Comparison of ENCODE assay signal across 36 cellular contexts in genomic region chr4:129581305-129581704, GRCh38.
"Had no signal": no experiment of that assay in that cellular context is flagged by ENCODE, and none has a peak within 500 bp of the region (broad histone marks: within the 10 kb centered on the region; RNA-seq: fewer than 3 reads in every experiment).

No MANE protein-coding gene starts in this region.

- H3K4me1 Mint-ChIP-seq: activated B cell treated with CpG ODN at 0.5 μM for 24 hours; activated CD4-positive, alpha-beta T cell treated with anti-CD3 and anti-CD28 coated beads, Interleukin-2, amount 10 ng/mL, durations not matched to agents 24 days and 14 days; activated naive CD8-positive, alpha-beta T cell treated with anti-CD3 and anti-CD28 coated beads for 36 hours; activated T-helper 17 cell treated with anti-CD3 and anti-CD28 coated beads, Interleukin-2, amount 50 U/mL, for 72 hours; brain; central memory CD8-positive, alpha-beta T cell had no signal

- H3K4me1 ChIP-seq: ascending aorta had no signal

- DNase-seq: activated B cell treated with CpG ODN at 0.5 μM for 24 hours; activated CD4-positive, alpha-beta memory T cell treated with anti-CD3 and anti-CD28 coated beads for 36 hours; activated CD4-positive, alpha-beta T cell treated with anti-CD3 and anti-CD28 coated beads for 4 hours; activated CD4-positive, alpha-beta T cell treated with anti-CD3 and anti-CD28 coated beads, Interleukin-2, amount 10 ng/mL, durations not matched to agents 24 days and 14 days; activated CD4-positive, alpha-beta T cell treated with anti-CD3 and anti-CD28 coated beads, Interleukin-2, amount 50 U/mL, for 1 hour; activated CD4-positive, alpha-beta T cell treated with anti-CD3 and anti-CD28 coated beads, Interleukin-2, amount 50 U/mL, for 4 hours; activated CD4-positive, CD25-positive, alpha-beta regulatory T cell treated with anti-CD3 and anti-CD28 coated beads, Interleukin-2, amount 50 U/mL, for 72 hours; activated CD8-positive, alpha-beta memory T cell treated with anti-CD3 and anti-CD28 coated beads, Interleukin-2, amount 50 U/mL, for 4 hours; activated CD8-positive, alpha-beta T cell treated with anti-CD3 and anti-CD28 coated beads for 36 hours; activated effector memory CD4-positive, alpha-beta T cell treated with anti-CD3 and anti-CD28 coated beads, Interleukin-2, amount 50 U/mL, for 16 hours; activated gamma-delta T cell treated with Interleukin-2 at 50 U/mL for 16 hours; activated naive CD4-positive, alpha-beta T cell; activated naive CD4-positive, alpha-beta T cell treated with anti-CD3 and anti-CD28 coated beads for 36 hours; activated naive CD4-positive, alpha-beta T cell treated with anti-CD3 and anti-CD28 coated beads, Interleukin-2, amount 50 U/mL, for 16 hours; activated naive CD8-positive, alpha-beta T cell treated with anti-CD3 and anti-CD28 coated beads for 36 hours; activated T-cell treated with anti-CD3 and anti-CD28 coated beads for 4 hours; activated T-cell treated with anti-CD3 and anti-CD28 coated beads, Interleukin-2, amount 50 U/mL, for 1 hour; activated T-cell treated with anti-CD3 and anti-CD28 coated beads, Interleukin-2, amount 50 U/mL, for 4 hours; activated T-cell treated with anti-CD3 and anti-CD28 coated beads, Interleukin-2, amount 50 U/mL, for 72 hours; amygdala; anterior cingulate cortex; caudate nucleus; cerebellar nuclear complex; T-helper 1 cell; T-helper 2 cell; T-helper 9 cell had no signal

- H3K36me3 Mint-ChIP-seq: activated CD4-positive, alpha-beta memory T cell treated with anti-CD3 and anti-CD28 coated beads for 36 hours; activated naive CD4-positive, alpha-beta T cell treated with anti-CD3 and anti-CD28 coated beads, Interleukin-2, amount 50 U/mL, for 72 hours; activated naive CD8-positive, alpha-beta T cell treated with anti-CD3 and anti-CD28 coated beads for 36 hours; brain had no signal

- H3K4me3 ChIP-seq: ascending aorta, cardiac muscle cell had no signal

- H3K27me3 Mint-ChIP-seq: activated B cell treated with CpG ODN at 0.5 μM for 24 hours; activated CD4-positive, alpha-beta memory T cell treated with anti-CD3 and anti-CD28 coated beads for 36 hours; activated CD4-positive, alpha-beta T cell treated with anti-CD3 and anti-CD28 coated beads, Interleukin-2, amount 10 ng/mL, durations not matched to agents 24 days and 14 days; activated CD8-positive, alpha-beta T cell treated with anti-CD3 and anti-CD28 coated beads for 36 hours; activated T-helper 17 cell treated with anti-CD3 and anti-CD28 coated beads, Interleukin-2, amount 50 U/mL, for 72 hours; brain; central memory CD8-positive, alpha-beta T cell had no signal

- H3K27ac ChIP-seq: ascending aorta, cardiac muscle cell, VCaP had no signal

- H3K27ac Mint-ChIP-seq: activated B cell treated with CpG ODN at 0.5 μM for 24 hours; activated CD4-positive, alpha-beta memory T cell treated with anti-CD3 and anti-CD28 coated beads for 36 hours; activated CD4-positive, alpha-beta T cell treated with anti-CD3 and anti-CD28 coated beads, Interleukin-2, amount 10 ng/mL, durations not matched to agents 24 days and 14 days; activated CD8-positive, alpha-beta T cell treated with anti-CD3 and anti-CD28 coated beads for 36 hours; activated naive CD4-positive, alpha-beta T cell treated with anti-CD3 and anti-CD28 coated beads for 36 hours; activated naive CD4-positive, alpha-beta T cell treated with anti-CD3 and anti-CD28 coated beads, Interleukin-2, amount 50 U/mL, for 72 hours; activated naive CD8-positive, alpha-beta T cell treated with anti-CD3 and anti-CD28 coated beads for 36 hours; activated T-cell treated with anti-CD3 and anti-CD28 coated beads, Interleukin-2, amount 50 U/mL, for 72 hours; activated T-helper 1 cell treated with anti-CD3 and anti-CD28 coated beads, Interleukin-12 subunit alpha, Interleukin-12 subunit beta, Interleukin-2, Interleukin-4 antibody, amounts not matched to agents 30 ng/mL and 10 ng/mL and 1 ng/mL, durations not matched to agents 14 hours and 24 hours and 36 hours; activated T-helper 17 cell treated with anti-CD3 and anti-CD28 coated beads, Interleukin-2, amount 50 U/mL, for 72 hours; brain; T-helper 1 cell treated with Interleukin-12 subunit alpha and Interleukin-12 subunit beta and Interleukin-4 antibody, amounts not matched to agents 30 μg/mL and 1 μg/mL, for 36 hours; T-helper 2 cell treated with Interferon-gamma antibody and Interleukin-4, amounts not matched to agents 5 μg/mL and 100 μg/mL, for 36 hours had no signal

- H3K4me3 Mint-ChIP-seq: activated B cell treated with CpG ODN at 0.5 μM for 24 hours; activated CD4-positive, alpha-beta memory T cell treated with anti-CD3 and anti-CD28 coated beads for 36 hours; activated CD4-positive, alpha-beta T cell treated with anti-CD3 and anti-CD28 coated beads, Interleukin-2, amount 10 ng/mL, durations not matched to agents 24 days and 14 days; activated CD8-positive, alpha-beta T cell treated with anti-CD3 and anti-CD28 coated beads for 36 hours; activated naive CD4-positive, alpha-beta T cell treated with anti-CD3 and anti-CD28 coated beads for 36 hours; activated naive CD8-positive, alpha-beta T cell treated with anti-CD3 and anti-CD28 coated beads for 36 hours; activated T-cell treated with anti-CD3 and anti-CD28 coated beads, Interleukin-2, amount 50 U/mL, for 4 hours; activated T-cell treated with anti-CD3 and anti-CD28 coated beads, Interleukin-2, amount 50 U/mL, for 72 hours; activated T-helper 1 cell treated with anti-CD3 and anti-CD28 coated beads, Interleukin-12 subunit alpha, Interleukin-12 subunit beta, Interleukin-2, Interleukin-4 antibody, amounts not matched to agents 30 ng/mL and 10 ng/mL and 1 ng/mL, durations not matched to agents 14 hours and 24 hours and 36 hours; activated T-helper 17 cell treated with anti-CD3 and anti-CD28 coated beads, Interleukin-2, amount 50 U/mL, for 72 hours; brain; central memory CD8-positive, alpha-beta T cell; T-helper 1 cell treated with Interleukin-12 subunit alpha and Interleukin-12 subunit beta and Interleukin-4 antibody, amounts not matched to agents 30 μg/mL and 1 μg/mL, for 36 hours; T-helper 2 cell treated with Interferon-gamma antibody and Interleukin-4, amounts not matched to agents 5 μg/mL and 100 μg/mL, for 36 hours had no signal

- H3K9me3 ChIP-seq: ascending aorta had no signal

- H3K36me3 ChIP-seq: ascending aorta, cardiac muscle cell had no signal

- ATAC-seq: activated CD8-positive, alpha-beta T cell treated with anti-CD3 and anti-CD28 coated beads for 36 hours; activated naive CD4-positive, alpha-beta T cell treated with anti-CD3 and anti-CD28 coated beads, Interleukin-2, amount 50 U/mL, for 72 hours; activated T-cell treated with anti-CD3 and anti-CD28 coated beads, Interleukin-2, amount 50 U/mL, for 4 hours; activated T-cell treated with anti-CD3 and anti-CD28 coated beads, Interleukin-2, amount 50 U/mL, for 72 hours; activated T-helper 17 cell treated with anti-CD3 and anti-CD28 coated beads, Interleukin-2, amount 50 U/mL, for 72 hours had no signal

- H3K27me3 ChIP-seq: ascending aorta, cardiac muscle cell had no signal

- H3K9me3 Mint-ChIP-seq: activated CD4-positive, alpha-beta T cell treated with anti-CD3 and anti-CD28 coated beads, Interleukin-2, amount 10 ng/mL, durations not matched to agents 24 days and 14 days; activated naive CD8-positive, alpha-beta T cell treated with anti-CD3 and anti-CD28 coated beads for 36 hours; activated T-cell treated with anti-CD3 and anti-CD28 coated beads, Interleukin-2, amount 50 U/mL, for 4 hours; activated T-helper 1 cell treated with anti-CD3 and anti-CD28 coated beads, Interleukin-12 subunit alpha, Interleukin-12 subunit beta, Interleukin-2, Interleukin-4 antibody, amounts not matched to agents 30 ng/mL and 10 ng/mL and 1 ng/mL, durations not matched to agents 14 hours and 24 hours and 36 hours; T-helper 1 cell treated with Interleukin-12 subunit alpha and Interleukin-12 subunit beta and Interleukin-4 antibody, amounts not matched to agents 30 μg/mL and 1 μg/mL, for 36 hours; T-helper 2 cell treated with Interferon-gamma antibody and Interleukin-4, amounts not matched to agents 5 μg/mL and 100 μg/mL, for 36 hours had no signal
